ENCODE assay signal across 14 cellular contexts in the genomic region with DNA sequence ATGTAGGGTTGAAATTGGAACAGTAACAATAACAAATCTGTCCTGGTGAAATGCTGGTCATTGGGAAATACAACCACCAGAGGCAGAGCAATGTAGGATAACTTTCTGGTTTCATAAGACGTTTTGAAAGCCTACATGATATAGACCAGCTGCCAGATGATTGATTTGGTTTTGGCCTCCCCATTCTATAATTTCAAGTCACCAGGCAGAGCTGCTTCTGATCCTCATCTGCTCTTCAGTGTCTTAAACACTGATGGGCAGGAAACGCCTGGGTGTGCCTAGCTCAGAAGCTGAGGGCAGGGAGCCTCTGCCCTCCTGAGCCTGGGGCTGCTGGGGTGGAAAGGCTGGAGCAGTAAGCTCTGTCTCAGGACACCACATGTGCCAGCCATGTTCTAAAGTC. TPM values are rescaled to one million over a fixed set of nuclear protein-coding genes. Genes with fewer than 3 reads are reported as not detected.
DNase-seq lines count a peak whose midpoint lies in the region; FAIRE-seq and TF ChIP-seq lines count a peak whose summit lies in the region.
"Had no signal": no experiment of that assay in that cellular context is flagged by ENCODE, and none has a peak within 500 bp of the region (broad histone marks: within the 10 kb centered on the region; RNA-seq: fewer than 3 reads in every experiment).

No MANE protein-coding gene starts in this region.

- H3K27ac ChIP-seq in small intestine (ENCODE audit: low read depth in 1 of 2, low read length in 1 of 2), result peak overlapping the region; percentile 59 to 64

- intact Hi-C loops in posterior cingulate gyrus (cut with DNase I), result no loop called here

- DNase-seq in GM12865 (ENCODE audit: low read depth) (peak; percentile 82), SK-N-DZ (ENCODE audit: low spot score) (peak; percentile 25), fibroblast of pulmonary artery (ENCODE audit: low read depth) (peak; percentile 29), small intestine (no peak), NCI-H345 (lab: John Stamatoyannopoulos, UW) (no peak), EL (no peak), GM19238 (ENCODE audit: insufficient read length, low spot score) (no peak), posterior cingulate gyrus (no peak)
- DNase-seq: activated naive CD8-positive, alpha-beta T cell treated with anti-CD3 and anti-CD28 coated beads for 36 hours; C1 segment of cervical spinal cord; erythroblast; immature natural killer cell; NCI-H1092; NCI-H2171 treated with DMSO at 0.1 percent for 48 hours had no signal

- 75 to 89% (median 84%) methylated on average over 2 of the region's 2 CpGs for WGBS in small intestine, 3 donors

- H3K4me3 ChIP-seq in GM12865 (ENCODE audit: low read depth, low read length) (peak overlapping the region; percentile 40; the same call in 1 of the 2 replicates), fibroblast of pulmonary artery (replicated peaks; ENCODE audit: low read depth, low read length) (no peak overlapping the region), small intestine (ENCODE audit: low read depth in 1 of 2, low read length in 2 of 2) (no peak overlapping the region)

- peaks cover 5 to 7% of the 10 kb centered on the region in 2 donors for H3K4me1 ChIP-seq in small intestine (ENCODE audit: control insufficient read depth in 2 of 2, insufficient read depth in 1 of 2, low read depth in 1 of 2, low read length in 1 of 2)

- H3K9me3 ChIP-seq in small intestine (ENCODE audit: control insufficient read depth, low read depth), result no peaks in the 10 kb centered on the region

- no peak for FAIRE-seq in small intestine (lab: Jason Lieb, UNC)

- peaks cover 0 to 2% of the 10 kb centered on the region in 2 donors for H3K36me3 ChIP-seq in small intestine (ENCODE audit: control insufficient read depth in 2 of 2, insufficient read depth in 2 of 2, low read length in 2 of 2)

- H3K27me3 ChIP-seq in small intestine (ENCODE audit: control insufficient read depth in 2 of 2, insufficient read depth in 2 of 2, low read length in 2 of 2), result no peaks in the 10 kb centered on the region

- TF ChIP-seq CTCF in GM12865 (IDR thresholded peaks at IDR 0.05; ENCODE audit: insufficient read depth, low read depth, low read length, missing control alignments) (peak; percentile 11), fibroblast of pulmonary artery (IDR thresholded peaks at IDR 0.05; ENCODE audit: low read length, missing control alignments) (no peak)

RNA-seq across cellular contexts. Expression of a gene that starts 24.5 kb away (rescaled TPM):
- polyA plus RNA-seq in SK-N-DZ (2014; cell fraction: cytosol; rRNA removed), result 36.2 and 40.9 TPM in 2 replicates
- polyA plus RNA-seq in SK-N-DZ (2014; cell fraction: nucleus; rRNA removed), result 48.7 and 57.3 TPM in 2 replicates
- 1 to 10 TPM; 6.5 to 8.9 (median 8.1) TPM for polyA plus RNA-seq in small intestine

Comparison
In these comparisons a context has a peak if more than half of its experiments do, and no peak if none do; other contexts are left out.
1. DNase-seq: peak in GM12865 (single experiment), SK-N-DZ (single experiment) and fibroblast of pulmonary artery (single experiment); none in small intestine (single experiment), NCI-H345 (single experiment), EL (single experiment), GM19238 (single experiment) and posterior cingulate gyrus (0 of 10).